In the genomic region with DNA sequence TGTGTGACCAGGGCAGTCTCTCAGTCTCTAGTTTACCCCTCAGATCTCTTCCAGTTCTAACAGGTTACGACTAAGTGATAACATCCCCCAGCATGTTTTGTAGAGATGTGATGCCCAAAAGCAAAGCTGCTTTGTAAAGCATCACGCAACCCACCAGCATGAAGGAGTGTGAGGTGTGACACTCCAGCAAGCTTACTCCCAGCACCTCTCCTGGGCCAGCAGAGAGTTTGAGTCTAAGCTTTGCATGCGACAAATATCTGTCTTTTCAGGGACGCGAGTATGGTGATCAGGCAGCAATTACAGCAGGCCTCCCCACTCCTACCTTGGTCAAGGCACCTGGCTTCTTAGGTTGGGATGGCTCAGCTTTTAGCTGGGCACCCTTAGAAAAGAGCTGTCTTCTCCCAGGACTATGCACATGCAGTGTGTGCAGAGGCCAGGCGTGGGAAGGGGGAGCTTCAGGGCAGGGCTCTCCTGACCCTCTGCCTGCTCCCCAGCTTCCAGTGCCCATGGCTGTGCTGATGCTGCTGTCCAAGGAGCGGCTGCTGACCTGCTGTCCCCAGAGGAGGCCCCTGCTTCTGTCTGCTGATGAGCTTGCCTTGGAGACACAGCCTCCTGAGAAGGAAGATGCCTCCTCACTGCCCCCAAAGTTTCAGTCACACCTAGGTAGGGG, we compare ENCODE assay signal across 23 cellular contexts. TPM values are rescaled to one million over a fixed set of nuclear protein-coding genes. Genes with fewer than 3 reads are reported as not detected.
DNase-seq lines count a peak whose midpoint lies in the region; ATAC-seq and TF ChIP-seq lines count a peak whose summit lies in the region.
"Had no signal": no experiment of that assay in that cellular context is flagged by ENCODE, and none has a peak within 500 bp of the region (broad histone marks: within the 10 kb centered on the region; RNA-seq: fewer than 3 reads in every experiment).

No MANE protein-coding gene starts in this region.

- no peak overlapping the region for H3K23ac ChIP-seq in IMR-90 (ENCODE audit: low read depth, low read length)

- peak overlapping the region; percentile 7; the same call in 1 of the 2 replicates for H3K9ac ChIP-seq in BLaER1
- H3K9ac ChIP-seq in IMR-90 (ENCODE audit: low read depth, low read length) = no peak overlapping the region
- H3K9ac ChIP-seq: GM23248 had no signal

- H3K79me2 ChIP-seq in osteoblast (ENCODE audit: insufficient read depth, low read length) = no peaks in the 10 kb centered on the region

- H4K5ac ChIP-seq in IMR-90 (ENCODE audit: low read depth, low read length) = no peak overlapping the region

- dilution Hi-C loops in IMR-90 (cut with HindIII; ENCODE audit: low sequenced_read_pairs, unreplicated experiment) = no loop called here

- H3K27me3 Mint-ChIP-seq in endothelial cell (ENCODE audit: unreplicated experiment) = peaks cover 7% of the 10 kb centered on the region

- H3K14ac ChIP-seq in IMR-90 (replicated peaks; ENCODE audit: low read depth, low read length) = peak overlapping the region; percentile 45; the same call in 1 of the 2 replicates

- H2AK5ac ChIP-seq in IMR-90 (ENCODE audit: low read depth, low read length) = no peak overlapping the region

- H3K9me3 ChIP-seq in BLaER1 = no peaks in the 10 kb centered on the region
- no peaks in the 10 kb centered on the region for H3K9me3 ChIP-seq in IMR-90 (ENCODE audit: control insufficient read depth, insufficient read depth, low read length)
- H3K9me3 ChIP-seq in osteoblast (ENCODE audit: low read depth, low read length) = no peaks in the 10 kb centered on the region
- H3K9me3 ChIP-seq: pancreas, right lobe of liver, uterus had no signal

- H3K4me1 Mint-ChIP-seq in endothelial cell (ENCODE audit: unreplicated experiment) = peaks cover 34% of the 10 kb centered on the region

- H3K27me3 ChIP-seq in BLaER1 (no peaks in the 10 kb centered on the region), IMR-90 (ENCODE audit: control insufficient read depth, insufficient read depth, low read length) (peaks cover 41% of the 10 kb centered on the region), osteoblast (ENCODE audit: insufficient read depth, low read length) (peaks cover 39% of the 10 kb centered on the region)
- H3K27me3 ChIP-seq: pancreas, right lobe of liver, uterus had no signal

- no peaks in the 10 kb centered on the region for H3K9me3 Mint-ChIP-seq in endothelial cell (ENCODE audit: unreplicated experiment)
- H3K9me3 Mint-ChIP-seq: activated B cell treated with CpG ODN at 0.5 μM for 24 hours had no signal

- H2BK5ac ChIP-seq in IMR-90 (ENCODE audit: low read depth, low read length, poor library complexity, severe bottlenecking) = no peak overlapping the region

- TF ChIP-seq RAD21 in IMR-90 (IDR thresholded peaks at IDR 0.05; ENCODE audit: low read length) = no peak

- CTCF ChIA-PET in IMR-90 (lab: Yijun Ruan, JAX) = interaction anchor here (1.2 kb wide), 1 partner anchor 75 kb away, joined by 3 read pairs; no protein-coding TSS in a partner anchor

- H2AK9ac ChIP-seq in IMR-90 (replicated peaks; ENCODE audit: low read depth, low read length, poor library complexity) = peak overlapping the region; percentile 42

- H3K36me3 ChIP-seq in BLaER1 (no peaks in the 10 kb centered on the region), IMR-90 (ENCODE audit: control insufficient read depth, insufficient read depth, low read length) (no peaks in the 10 kb centered on the region), osteoblast (ENCODE audit: insufficient read depth, low read length) (no peaks in the 10 kb centered on the region)
- H3K36me3 ChIP-seq: pancreas, right lobe of liver, uterus had no signal

- H4K20me1 ChIP-seq in BLaER1 (no peaks in the 10 kb centered on the region), IMR-90 (ENCODE audit: insufficient read depth, low read length) (no peaks in the 10 kb centered on the region), osteoblast (ENCODE audit: insufficient read depth, low read length) (no peaks in the 10 kb centered on the region)

- H3K4me3 Mint-ChIP-seq in endothelial cell (ENCODE audit: unreplicated experiment) = no peak overlapping the region
- H3K4me3 Mint-ChIP-seq: activated B cell treated with CpG ODN at 0.5 μM for 24 hours had no signal

- BruUV-seq in IMR-90 (replicated peaks; lab: Mats Ljungman, UMichigan) = no TSS peak

- no peak overlapping the region for H2BK15ac ChIP-seq in IMR-90 (ENCODE audit: low read depth, low read length)

- H3K27ac Mint-ChIP-seq in endothelial cell (ENCODE audit: unreplicated experiment) = peak overlapping the region; percentile 77
- H3K27ac Mint-ChIP-seq: activated B cell treated with CpG ODN at 0.5 μM for 24 hours had no signal

- intact Hi-C loops in IMR-90 (cut with micrococcal nuclease) = no loop called here

- H3K18ac ChIP-seq in IMR-90 (ENCODE audit: low read depth, low read length) = no peak overlapping the region

- no CpG with 5 or more reads among the region's 7 CpGs for WGBS in IMR-90 (ENCODE audit: extremely low coverage in 2 of 2, insufficient read length in 1 of 2), 2 experiments

- H3K4me3 ChIP-seq in BLaER1 (no peak overlapping the region), IMR-90 (ENCODE audit: insufficient read depth, low read depth, low read length) (no peak overlapping the region), osteoblast (ENCODE audit: insufficient read depth, low read length) (no peak overlapping the region)
- H3K4me3 ChIP-seq: GM23248, pancreas, right lobe of liver, uterus had no signal

- H3K4ac ChIP-seq in IMR-90 (ENCODE audit: low read depth, low read length) = no peak overlapping the region

- no peak for DNase-seq in IMR-90
- no peak for DNase-seq in endothelial cell (ENCODE audit: low spot score)
- peak; percentile 34 for DNase-seq in osteoblast (ENCODE audit: insufficient read length, low spot score, missing footprints)
- no peak for DNase-seq in stimulated activated CD4-positive, alpha-beta T cell treated with anti-CD3 and anti-CD28 coated beads, Interleukin-4, amount 100 ng/mL, for 4 hours
- DNase-seq: activated B cell treated with CpG ODN at 0.5 μM for 24 hours; activated CD4-positive, alpha-beta T cell treated with anti-CD3 and anti-CD28 coated beads, Interleukin-2, amount 50 U/mL, for 4 hours; activated T-cell treated with anti-CD3 and anti-CD28 coated beads for 4 hours; anterior cingulate cortex; central memory CD4-positive, alpha-beta T cell; effector CD4-positive, alpha-beta T cell; EL; foreskin melanocyte; GM23248; mammary epithelial cell; NCI-H1417 treated with DMSO at 0.1 percent for 48 hours; substantia nigra; uterus had no signal

- POLR2A ChIA-PET in IMR-90 (lab: Charles Lee; ENCODE audit: unreplicated experiment) = no interaction called here

- H3K27ac ChIP-seq in BLaER1 (no peak overlapping the region), IMR-90 (ENCODE audit: insufficient read depth, low read length) (no peak overlapping the region), osteoblast (ENCODE audit: low read depth, low read length) (no peak overlapping the region)
- H3K27ac ChIP-seq: GM23248, right lobe of liver had no signal

- H3K9me1 ChIP-seq in IMR-90 (ENCODE audit: insufficient read depth, low read length) = no peaks in the 10 kb centered on the region

- no peak for ATAC-seq in IMR-90 (ENCODE audit: low read depth)
- ATAC-seq in HG03354 (IDR thresholded peaks at IDR 0.05; ENCODE audit: poor library complexity, severe bottlenecking, unreplicated experiment) = no peak
- no peak for ATAC-seq in GM18873 (IDR thresholded peaks at IDR 0.05; ENCODE audit: low FRiP score, unreplicated experiment)
- no peak for ATAC-seq in HG03139 (IDR thresholded peaks at IDR 0.05; ENCODE audit: unreplicated experiment)
- ATAC-seq: right lobe of liver had no signal

- TF ChIP-seq POLR2A in IMR-90 (IDR thresholded peaks at IDR 0.05; ENCODE audit: low read depth, low read length) = no peak

- no peak overlapping the region for H2AFZ ChIP-seq in IMR-90 (replicated peaks; ENCODE audit: low read length, poor library complexity)
- no peak overlapping the region for H2AFZ ChIP-seq in osteoblast (ENCODE audit: low read length)
- H2AFZ ChIP-seq: GM23248 had no signal

- no peaks in the 10 kb centered on the region for H3K79me1 ChIP-seq in IMR-90 (ENCODE audit: low read depth in 1 of 2, low read length in 2 of 2)

- in situ Hi-C loops in IMR-90 (cut with MboI; ENCODE audit: low sequenced_read_pairs) = no loop called here

- H3K56ac ChIP-seq in IMR-90 (ENCODE audit: extremely low read depth, insufficient read depth, low read length) = no peak overlapping the region

- no peak overlapping the region for H4K8ac ChIP-seq in IMR-90 (ENCODE audit: low read depth in 2 of 2, low read length in 2 of 2)

- H3K4me2 ChIP-seq in BLaER1 (peak overlapping the region; percentile 75), IMR-90 (ENCODE audit: low read depth, low read length) (no peak overlapping the region), osteoblast (ENCODE audit: insufficient read depth, low read length) (no peak overlapping the region)

- H3K4me1 ChIP-seq in BLaER1 (peaks cover 35% of the 10 kb centered on the region), IMR-90 (ENCODE audit: control insufficient read depth, insufficient read depth, low read length) (peaks cover 2% of the 10 kb centered on the region; the same call in 1 of the 2 replicates), osteoblast (ENCODE audit: insufficient read depth, low read length) (peaks cover 2% of the 10 kb centered on the region)
- H3K4me1 ChIP-seq: uterus had no signal

- no peak overlapping the region for H4K91ac ChIP-seq in IMR-90 (ENCODE audit: insufficient read depth, low read depth, low read length)

- H3K36me3 Mint-ChIP-seq in endothelial cell (ENCODE audit: low read depth, unreplicated experiment) = no peaks in the 10 kb centered on the region

- H2BK120ac ChIP-seq in IMR-90 (ENCODE audit: low read depth, low read length) = no peak overlapping the region

- TF ChIP-seq CTCF in IMR-90 (conservative IDR thresholded peaks at IDR 0.05; ENCODE audit: low read depth, low read length) (no peak), endothelial cell (IDR thresholded peaks at IDR 0.05; ENCODE audit: unreplicated experiment) (no peak), osteoblast (IDR thresholded peaks at IDR 0.05; ENCODE audit: extremely low read depth, low read depth, low read length) (no peak)

- H2BK20ac ChIP-seq in IMR-90 (ENCODE audit: low read depth, low read length) = no peak overlapping the region

TF ChIP-seq in IMR-90, 13 proteins besides CTCF, POLR2A, EP300 and RAD21 (continues in another document):
- no peak for TF ChIP-seq MXI1 (IDR thresholded peaks at IDR 0.05; ENCODE audit: borderline replicate concordance, low read depth, low read length)
- TF ChIP-seq FOS (IDR thresholded peaks at IDR 0.05; ENCODE audit: low read depth, low read length) = no peak

RNA-seq across cellular contexts. Expression of gene ELK4, which starts 48.2 kb away (rescaled TPM):
- total RNA-seq in IMR-90 (2012; rRNA removed) = 11.3 and 15.6 TPM in 2 replicates
- polyA plus RNA-seq in IMR-90 (2012; rRNA removed) = 3.3 and 4.6 TPM in 2 replicates
- 0.54 and 0.71 TPM in 2 replicates for polyA plus RNA-seq in IMR-90 (2012; cell fraction: cytosol; rRNA removed)
- 1.1 and 8.4 TPM in 2 replicates for polyA plus RNA-seq in IMR-90 (2012; cell fraction: nucleus; rRNA removed; ENCODE audit: low replicate concordance)
- 57.1 TPM for total RNA-seq in endothelial cell (ENCODE audit: unreplicated experiment)
- total RNA-seq in osteoblast = 27.1 and 30.4 TPM in 2 replicates
